Comparison of ENCODE assay signal across 21 cellular contexts in the genomic region with DNA sequence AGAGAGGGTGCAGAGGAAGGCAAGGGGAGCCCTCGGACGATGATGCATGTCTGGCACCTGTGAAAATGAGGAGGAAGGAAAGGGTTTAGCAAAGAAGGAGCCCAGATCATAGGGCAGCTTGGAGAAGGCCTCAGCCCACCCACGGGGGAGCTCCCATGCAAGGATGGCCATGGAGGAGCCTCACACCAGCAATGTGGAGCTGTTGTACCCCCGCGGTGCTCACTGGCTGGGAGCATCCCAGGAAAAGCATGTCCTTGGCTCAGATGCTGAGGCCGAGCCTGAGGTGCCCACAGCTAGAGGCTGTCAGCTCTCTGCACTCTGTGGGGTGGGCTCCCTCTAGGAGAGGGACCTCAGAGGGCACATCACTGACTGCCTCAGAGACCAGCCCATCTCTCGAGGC.
"Had no signal": no experiment of that assay in that cellular context is flagged by ENCODE, and none has a peak within 500 bp of the region (broad histone marks: within the 10 kb centered on the region; RNA-seq: fewer than 3 reads in every experiment).

No MANE protein-coding gene starts in this region.

- H3K4me1 Mint-ChIP-seq: nephron; neural crest cell; stimulated activated naive CD8-positive, alpha-beta T cell treated with anti-CD3 and anti-CD28 coated beads, Interleukin-15, amount 100 ng/mL, for 72 hours had no signal

- H3K9me3 Mint-ChIP-seq: nephron; neural crest cell; stimulated activated naive CD8-positive, alpha-beta T cell treated with anti-CD3 and anti-CD28 coated beads, Interleukin-15, amount 100 ng/mL, for 72 hours; type B pancreatic cell had no signal

- H3K4me3 Mint-ChIP-seq: naive thymus-derived CD8-positive, alpha-beta T cell; nephron; neural crest cell; stimulated activated naive CD8-positive, alpha-beta T cell treated with anti-CD3 and anti-CD28 coated beads, Interleukin-15, amount 100 ng/mL, for 72 hours; type B pancreatic cell had no signal

- FAIRE-seq: keratinocyte, pancreas had no signal

- DNase-seq: heart left ventricle; kidney glomerular epithelial cell; left cardiac atrium; lower lobe of right lung; mammary epithelial cell; mesenchymal stem cell; naive thymus-derived CD8-positive, alpha-beta T cell; pancreas; retina; right cardiac atrium; stimulated activated CD4-positive, alpha-beta T cell treated with anti-CD3 and anti-CD28 coated beads, Interleukin-12 subunit alpha, Interleukin-12 subunit beta, amount 100 ng/mL, for 4 hours; stimulated activated CD4-positive, alpha-beta T cell treated with anti-CD3 and anti-CD28 coated beads, Interleukin-15, amount 100 ng/mL, for 24 hours; stimulated activated CD4-positive, alpha-beta T cell treated with anti-CD3 and anti-CD28 coated beads, Interleukin-2, amount 100 ng/mL, for 24 hours; stimulated activated CD4-positive, alpha-beta T cell treated with anti-CD3 and anti-CD28 coated beads, Interleukin-4, amount 100 ng/mL, for 1 hour; stimulated activated naive CD4-positive, alpha-beta T cell; stimulated activated naive CD8-positive, alpha-beta T cell treated with anti-CD3 and anti-CD28 coated beads, Interleukin-15, amount 100 ng/mL, for 72 hours; substantia nigra had no signal

- H3K27ac Mint-ChIP-seq: nephron, type B pancreatic cell had no signal

- H3K36me3 Mint-ChIP-seq: naive thymus-derived CD8-positive, alpha-beta T cell; type B pancreatic cell had no signal
